In genomic region chr5:158084292-158084691, GRCh38 we compare ENCODE assay signal across 18 cellular contexts.
DNase-seq lines count a peak whose midpoint lies in the region; ATAC-seq and TF ChIP-seq lines count a peak whose summit lies in the region.
"Had no signal": no experiment of that assay in that cellular context is flagged by ENCODE, and none has a peak within 500 bp of the region (broad histone marks: within the 10 kb centered on the region; RNA-seq: fewer than 3 reads in every experiment).

No MANE protein-coding gene starts in this region.

- no peak overlapping the region for H3K4me3 ChIP-seq in body of pancreas
- no peak overlapping the region for H3K4me3 ChIP-seq in fibroblast of villous mesenchyme (ENCODE audit: low read depth, low read length)
- no peak overlapping the region for H3K4me3 ChIP-seq in transverse colon
- H3K4me3 ChIP-seq: MG63 had no signal

- in situ Hi-C loops in transverse colon (cut with MboI; ENCODE audit: low pct_ligation_motif_present in 1 of 4, low pct_unique_long_range_greater_than_20kb in 1 of 4, low sequenced_read_pairs in 3 of 4): loop anchor here in 1 of 4 donors (25.0 kb wide), 1 partner anchor 1028 kb away; no protein-coding TSS in a partner anchor

- intact Hi-C loops in body of pancreas (cut with DNase I): loop anchor here (10.0 kb wide), 1 partner anchor 1021 kb away; no protein-coding TSS in a partner anchor
- intact Hi-C loops in transverse colon (cut with DNase I; ENCODE audit: low total_unique reads): no loop called here

- WGBS in body of pancreas, 2 donors: 45 to 49% methylated on average over 4 of the region's 4 CpGs
- WGBS in transverse colon (ENCODE audit: low coverage in 1 of 2), 2 donors: 72 to 90% methylated on average over 2 to 4 of the region's 4 CpGs

- TF ChIP-seq POLR2A in body of pancreas (IDR thresholded peaks at IDR 0.05) (no peak), transverse colon (IDR thresholded peaks at IDR 0.05) (no peak)

- DNase-seq in AG08395 (ENCODE audit: low spot score): peak; percentile 18
- peak; percentile 12 for DNase-seq in HCEC 1CT
- DNase-seq in body of pancreas: no peak
- DNase-seq in fibroblast of villous mesenchyme (ENCODE audit: low read depth): peak; percentile 62
- DNase-seq in effector CD4-positive, alpha-beta T cell: no peak
- DNase-seq in SHP77 treated with DMSO at 0.1 percent for 48 hours (lab: John Stamatoyannopoulos, UW): no peak
- DNase-seq in transverse colon: no peak
- DNase-seq: 8988T, DMS79, GDM1, H7, MG63, NCI-H187 treated with DMSO at 0.1 percent for 48 hours, NCI-H2171, NCI-H82, SHP77 had no signal

- H3K9me3 ChIP-seq in body of pancreas: no peaks in the 10 kb centered on the region
- no peaks in the 10 kb centered on the region for H3K9me3 ChIP-seq in transverse colon
- H3K9me3 ChIP-seq: MG63 had no signal

- TF ChIP-seq CTCF in body of pancreas (IDR thresholded peaks at IDR 0.05): no peak
- no peak for TF ChIP-seq CTCF in fibroblast of villous mesenchyme (IDR thresholded peaks at IDR 0.05; ENCODE audit: insufficient read depth, low read depth, low read length)
- TF ChIP-seq CTCF in transverse colon (IDR thresholded peaks at IDR 0.05): no peak

- H3K27me3 ChIP-seq in body of pancreas (no peaks in the 10 kb centered on the region), transverse colon (no peaks in the 10 kb centered on the region)

- H3K36me3 ChIP-seq in body of pancreas (replicated peaks in 1 of 2; ENCODE audit: insufficient read depth in 1 of 2, low read depth in 2 of 2): no peaks in the 10 kb centered on the region
- no peaks in the 10 kb centered on the region for H3K36me3 ChIP-seq in transverse colon
- H3K36me3 ChIP-seq: MG63 had no signal

- ATAC-seq in body of pancreas: peak; percentile 18
- ATAC-seq in HG03039 (IDR thresholded peaks at IDR 0.05; ENCODE audit: unreplicated experiment): no peak

- TF ChIP-seq EP300 in transverse colon (IDR thresholded peaks at IDR 0.05; ENCODE audit: low read depth): no peak

- H3K4me1 ChIP-seq in body of pancreas (no peaks in the 10 kb centered on the region), transverse colon (peaks cover 0 to 4% (median 0%) of the 10 kb centered on the region in 4 donors)

- H3K27ac ChIP-seq in body of pancreas: no peak overlapping the region
- H3K27ac ChIP-seq in transverse colon: no peak overlapping the region
- H3K27ac ChIP-seq: KMS-11 had no signal

Comparison
In these comparisons a context has a peak if more than half of its experiments do, and no peak if none do; other contexts are left out.
1. DNase-seq: peak in AG08395 (single experiment), HCEC 1CT (single experiment) and fibroblast of villous mesenchyme (single experiment); none in body of pancreas (0 of 4), effector CD4-positive, alpha-beta T cell (single experiment), SHP77 treated with DMSO at 0.1 percent for 48 hours (single experiment) and transverse colon (single experiment).